Comparison of ENCODE assay signal across 16 cellular contexts in the genomic region with DNA sequence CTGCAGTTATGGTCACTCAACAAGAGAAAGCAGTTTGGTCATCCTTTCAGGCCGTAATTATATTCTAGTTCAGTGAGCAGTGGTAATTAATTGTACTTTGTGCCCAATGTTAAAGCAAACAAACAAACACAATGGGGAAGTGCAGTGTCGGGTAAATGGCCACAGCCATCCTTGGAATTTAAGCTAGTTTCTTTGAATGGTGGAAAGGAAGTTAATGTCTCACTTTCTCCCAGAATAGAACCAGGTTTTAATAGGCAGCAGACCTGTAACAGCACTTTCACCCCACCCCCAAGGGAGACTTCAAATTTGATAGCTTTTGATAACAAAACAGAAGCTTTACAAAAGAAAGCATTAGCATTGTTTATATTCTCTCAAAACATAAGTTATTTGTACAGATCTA. TPM values are rescaled to one million over a fixed set of nuclear protein-coding genes. Genes with fewer than 3 reads are reported as not detected.
DNase-seq lines count a peak whose midpoint lies in the region; ATAC-seq and TF ChIP-seq lines count a peak whose summit lies in the region.
"Had no signal": no experiment of that assay in that cellular context is flagged by ENCODE, and none has a peak within 500 bp of the region (broad histone marks: within the 10 kb centered on the region; RNA-seq: fewer than 3 reads in every experiment).

No MANE protein-coding gene starts in this region.

- no peaks in the 10 kb centered on the region for H3K9me2 ChIP-seq in MM.1S (replicated peaks; ENCODE audit: insufficient read depth, low read length)

- H3K9me3 ChIP-seq in MM.1S (replicated peaks; ENCODE audit: insufficient read depth, low read length) (no peaks in the 10 kb centered on the region), neural progenitor cell (ENCODE audit: low read depth) (no peaks in the 10 kb centered on the region)
- H3K9me3 ChIP-seq: adrenal gland had no signal

- H3K9me3 Mint-ChIP-seq in brain (peaks cover 3 to 16% (median 5%) of the 10 kb centered on the region in 5 experiments), neural progenitor cell (peaks cover 3% of the 10 kb centered on the region)
- H3K9me3 Mint-ChIP-seq: immature natural killer cell had no signal

- H2AFZ ChIP-seq in MM.1S (ENCODE audit: low read length) (no peak overlapping the region), neural progenitor cell (replicated peaks) (no peak overlapping the region)

- H3K36me3 ChIP-seq in MM.1S (replicated peaks; ENCODE audit: insufficient read depth, low read length) (no peaks in the 10 kb centered on the region), neural progenitor cell (no peaks in the 10 kb centered on the region)
- H3K36me3 ChIP-seq: adrenal gland had no signal

- H3K79me2 ChIP-seq in MM.1S (ENCODE audit: low read length) = no peaks in the 10 kb centered on the region
- H3K79me2 ChIP-seq in neural progenitor cell (ENCODE audit: low read depth) = no peaks in the 10 kb centered on the region

- H3K4me3 Mint-ChIP-seq in brain = peak overlapping the region in 1 of 5 experiments; percentile 42
- H3K4me3 Mint-ChIP-seq in neural progenitor cell = no peak overlapping the region
- H3K4me3 Mint-ChIP-seq: immature natural killer cell; naive thymus-derived CD4-positive, alpha-beta T cell; T-cell had no signal

- H3K4me2 ChIP-seq in MM.1S (ENCODE audit: low read depth, low read length) (peak overlapping the region; percentile 18; the same call in 1 of the 2 replicates), neural progenitor cell (peak overlapping the region; percentile 56)

- ATAC-seq in left lobe of liver = no peak
- ATAC-seq: activated CD4-positive, CD25-positive, alpha-beta regulatory T cell treated with anti-CD3 and anti-CD28 coated beads, Interleukin-2, amount 50 U/mL, for 24 hours; naive thymus-derived CD4-positive, alpha-beta T cell; T-cell had no signal

- H3K4me1 Mint-ChIP-seq in brain (peaks cover 14% of the 10 kb centered on the region), neural progenitor cell (peaks cover 16% of the 10 kb centered on the region)
- H3K4me1 Mint-ChIP-seq: immature natural killer cell; naive thymus-derived CD4-positive, alpha-beta T cell; T-cell had no signal

- H3K36me3 Mint-ChIP-seq in brain = no peaks in the 10 kb centered on the region
- H3K36me3 Mint-ChIP-seq in neural progenitor cell = no peaks in the 10 kb centered on the region
- H3K36me3 Mint-ChIP-seq: immature natural killer cell; naive thymus-derived CD4-positive, alpha-beta T cell; T-cell had no signal

- H3K4me3 ChIP-seq in MM.1S (ENCODE audit: low read length) = no peak overlapping the region
- peak overlapping the region; percentile 25 for H3K4me3 ChIP-seq in neural progenitor cell
- H3K4me3 ChIP-seq: adrenal gland had no signal

- H3F3A ChIP-seq in MM.1S (ENCODE audit: insufficient read depth, low read length) = peaks cover 3% of the 10 kb centered on the region; the same call in 1 of the 2 replicates
- peaks cover 23% of the 10 kb centered on the region for H3F3A ChIP-seq in neural progenitor cell (ENCODE audit: low read depth)

- H3K27ac ChIP-seq in MM.1S (ENCODE audit: low read length) (no peak overlapping the region), neural progenitor cell (peak overlapping the region; percentile 73)
- H3K27ac ChIP-seq: adrenal gland, C4-2B had no signal

- H3K27ac Mint-ChIP-seq in brain (peak overlapping the region in 4 of 5 experiments; percentile 8 to 84 (median 68)), neural progenitor cell (peak overlapping the region; percentile 35)
- H3K27ac Mint-ChIP-seq: immature natural killer cell; naive thymus-derived CD4-positive, alpha-beta T cell; T-cell had no signal

- H3K27me3 Mint-ChIP-seq in brain (no peaks in the 10 kb centered on the region), neural progenitor cell (ENCODE audit: insufficient read depth, low read depth) (no peaks in the 10 kb centered on the region)

- peak; percentile 42 for DNase-seq in EH (ENCODE audit: low read depth)
- no peak for DNase-seq in MM.1S
- peak; percentile 79 for DNase-seq in neural progenitor cell (ENCODE audit: low spot score)
- no peak for DNase-seq in activated naive CD4-positive, alpha-beta T cell treated with anti-CD3 and anti-CD28 coated beads, Interleukin-2, amount 50 U/mL, for 16 hours
- DNase-seq in NCI-H226 = no peak
- no peak for DNase-seq in left lobe of liver (ENCODE audit: low spot score)
- no peak for DNase-seq in stimulated activated naive CD4-positive, alpha-beta T cell treated with Interleukin-2 at 50 U/mL for 16 hours (lab: John Stamatoyannopoulos, UW)
- DNase-seq: activated T-cell treated with anti-CD3 and anti-CD28 coated beads, Interleukin-2, amount 50 U/mL, for 1 hour; immature natural killer cell; naive thymus-derived CD4-positive, alpha-beta T cell; NCI-H1092; T-cell had no signal

- H3K27me3 ChIP-seq in MM.1S (replicated peaks; ENCODE audit: insufficient read depth, low read length) = no peaks in the 10 kb centered on the region
- H3K27me3 ChIP-seq in neural progenitor cell = no peaks in the 10 kb centered on the region
- H3K27me3 ChIP-seq: adrenal gland had no signal

- no peaks in the 10 kb centered on the region for H4K20me1 ChIP-seq in MM.1S (ENCODE audit: insufficient read depth, low read length)
- H4K20me1 ChIP-seq in neural progenitor cell (ENCODE audit: low read depth) = peaks cover 8% of the 10 kb centered on the region

- no peak for TF ChIP-seq CTCF in MM.1S (IDR thresholded peaks at IDR 0.05; ENCODE audit: low read length)
- TF ChIP-seq CTCF in brain (conservative IDR thresholded peaks at IDR 0.05) = no peak
- TF ChIP-seq CTCF in neural progenitor cell (IDR thresholded peaks at IDR 0.05) = no peak

- H3K4me1 ChIP-seq in MM.1S (ENCODE audit: low read length) (peaks cover 7% of the 10 kb centered on the region), neural progenitor cell (peaks cover 21% of the 10 kb centered on the region)

- H3K9ac ChIP-seq in MM.1S (ENCODE audit: low read length) (no peak overlapping the region), neural progenitor cell (no peak overlapping the region)

RNA-seq across cellular contexts. Expression of gene ITGAV, which starts 19.9 kb away (rescaled TPM):
- 10.7 TPM for polyA plus RNA-seq in brain (ENCODE audit: insufficient read depth, low read depth, low replicate concordance)
- 58.7 and 72.8 TPM in 2 replicates for total RNA-seq in neural progenitor cell (ENCODE audit: low replicate concordance)
- 15.3 TPM for total RNA-seq in left lobe of liver

Comparison
In these comparisons a context has a peak if more than half of its experiments do, and no peak if none do; other contexts are left out.
1. DNase-seq: peak in EH (single experiment) and neural progenitor cell (single experiment); none in MM.1S (single experiment), activated naive CD4-positive, alpha-beta T cell treated with anti-CD3 and anti-CD28 coated beads, Interleukin-2, amount 50 U/mL, for 16 hours (single experiment), NCI-H226 (single experiment), left lobe of liver (single experiment) and stimulated activated naive CD4-positive, alpha-beta T cell treated with Interleukin-2 at 50 U/mL for 16 hours (single experiment).